ENCODE assay signal across 2 cellular contexts in genomic region chr1:27601321-27601770, GRCh38.
TF ChIP-seq lines count a peak whose summit lies in the region.

No MANE protein-coding gene starts in this region.

TF ChIP-seq in SK-N-SH, 30 proteins besides CTCF, POLR2A, EP300 and RAD21 (continued from another document):
- TF ChIP-seq, protein P1, sequence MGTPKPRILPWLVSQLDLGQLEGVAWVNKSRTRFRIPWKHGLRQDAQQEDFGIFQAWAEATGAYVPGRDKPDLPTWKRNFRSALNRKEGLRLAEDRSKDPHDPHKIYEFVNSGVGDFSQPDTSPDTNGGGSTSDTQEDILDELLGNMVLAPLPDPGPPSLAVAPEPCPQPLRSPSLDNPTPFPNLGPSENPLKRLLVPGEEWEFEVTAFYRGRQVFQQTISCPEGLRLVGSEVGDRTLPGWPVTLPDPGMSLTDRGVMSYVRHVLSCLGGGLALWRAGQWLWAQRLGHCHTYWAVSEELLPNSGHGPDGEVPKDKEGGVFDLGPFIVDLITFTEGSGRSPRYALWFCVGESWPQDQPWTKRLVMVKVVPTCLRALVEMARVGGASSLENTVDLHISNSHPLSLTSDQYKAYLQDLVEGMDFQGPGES (IDR thresholded peaks at IDR 0.05; ENCODE audit: low read depth, low read length) = no peak
- no peak for TF ChIP-seq GATA2 (CRISPR knock-in tag; IDR thresholded peaks at IDR 0.05)
- no peak for TF ChIP-seq CHD2 (IDR thresholded peaks at IDR 0.05; ENCODE audit: low read length, partially characterized antibody)
- TF ChIP-seq USF1 (IDR thresholded peaks at IDR 0.05; ENCODE audit: borderline replicate concordance, low read depth) = no peak
- no peak for TF ChIP-seq ZBTB33 (IDR thresholded peaks at IDR 0.05; ENCODE audit: borderline replicate concordance, low read depth)
- TF ChIP-seq ELF1 (IDR thresholded peaks at IDR 0.05) = no peak
- TF ChIP-seq FOSL2 (IDR thresholded peaks at IDR 0.05; ENCODE audit: borderline replicate concordance, low read depth) = no peak
- no peak for TF ChIP-seq FOXM1 (IDR thresholded peaks at IDR 0.05; ENCODE audit: low read depth)
- no peak for TF ChIP-seq MEF2A (IDR thresholded peaks at IDR 0.05; ENCODE audit: borderline replicate concordance, low read depth)
- no peak for TF ChIP-seq SIN3A (IDR thresholded peaks at IDR 0.05; ENCODE audit: borderline replicate concordance, low read depth, low read length)
- TF ChIP-seq TCF12 (IDR thresholded peaks at IDR 0.05) = no peak
- no peak for TF ChIP-seq PBX3 (IDR thresholded peaks at IDR 0.05)

TF ChIP-seq in SK-N-SH treated with all-trans-retinoic acid at 6 μM for 48 hours, 23 proteins besides CTCF, POLR2A, EP300 and RAD21 (continued from another document):
- TF ChIP-seq CSDC2 (CRISPR knock-in tag; IDR thresholded peaks at IDR 0.05) (no peak), ZFP30 (CRISPR knock-in tag; IDR thresholded peaks at IDR 0.05) (no peak), ESRRG (CRISPR knock-in tag; IDR thresholded peaks at IDR 0.05) (no peak), OSR1 (CRISPR knock-in tag; IDR thresholded peaks at IDR 0.05) (no peak)
- TF ChIP-seq, protein P2, sequence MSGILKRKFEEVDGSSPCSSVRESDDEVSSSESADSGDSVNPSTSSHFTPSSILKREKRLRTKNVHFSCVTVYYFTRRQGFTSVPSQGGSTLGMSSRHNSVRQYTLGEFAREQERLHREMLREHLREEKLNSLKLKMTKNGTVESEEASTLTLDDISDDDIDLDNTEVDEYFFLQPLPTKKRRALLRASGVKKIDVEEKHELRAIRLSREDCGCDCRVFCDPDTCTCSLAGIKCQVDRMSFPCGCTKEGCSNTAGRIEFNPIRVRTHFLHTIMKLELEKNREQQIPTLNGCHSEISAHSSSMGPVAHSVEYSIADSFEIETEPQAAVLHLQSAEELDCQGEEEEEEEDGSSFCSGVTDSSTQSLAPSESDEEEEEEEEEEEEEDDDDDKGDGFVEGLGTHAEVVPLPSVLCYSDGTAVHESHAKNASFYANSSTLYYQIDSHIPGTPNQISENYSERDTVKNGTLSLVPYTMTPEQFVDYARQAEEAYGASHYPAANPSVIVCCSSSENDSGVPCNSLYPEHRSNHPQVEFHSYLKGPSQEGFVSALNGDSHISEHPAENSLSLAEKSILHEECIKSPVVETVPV (CRISPR knock-in tag; IDR thresholded peaks at IDR 0.05) = no peak
